ENCODE assay signal across 6 cellular contexts in the genomic region with DNA sequence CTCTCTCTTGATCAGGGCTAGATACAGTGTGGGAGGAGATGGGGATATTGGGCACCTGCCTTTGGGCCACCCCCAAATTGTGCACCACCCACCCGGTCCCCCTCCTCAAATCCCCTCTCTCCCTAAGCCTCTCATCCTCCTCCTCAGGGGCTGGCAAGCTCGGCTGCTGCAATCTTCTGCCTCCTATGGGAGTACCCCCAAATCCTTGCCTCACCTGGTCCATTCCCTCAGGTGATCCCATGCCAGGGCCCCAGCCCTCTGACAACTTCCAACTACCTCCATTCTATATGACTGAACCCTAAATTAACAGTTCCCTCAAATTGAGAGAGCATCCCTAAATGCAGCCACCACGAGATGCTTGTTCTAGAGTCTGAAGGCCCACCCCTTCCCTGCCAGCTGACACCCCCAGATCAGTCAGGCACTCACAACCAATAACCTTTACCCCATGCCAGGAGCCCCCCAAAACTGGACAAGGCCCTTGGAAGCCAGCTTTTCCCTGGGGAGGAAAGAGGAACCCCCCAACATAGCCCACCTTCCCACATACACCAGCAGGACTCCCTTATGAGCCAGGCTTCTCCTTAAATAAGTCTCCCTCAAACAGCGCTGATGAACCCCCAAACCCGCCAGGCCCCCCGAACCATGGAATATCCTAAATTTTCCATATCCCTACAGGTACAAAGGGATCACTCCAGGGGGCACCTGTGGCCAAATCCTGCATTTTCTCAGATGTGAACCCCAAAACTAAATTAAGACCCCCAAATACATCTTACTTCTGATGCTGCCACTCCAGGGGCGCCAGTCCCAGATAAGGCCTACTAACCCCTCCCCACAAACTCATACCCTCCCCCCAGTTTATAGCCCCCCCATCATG. TPM values are rescaled to one million over a fixed set of nuclear protein-coding genes. Genes with fewer than 3 reads are reported as not detected.
DNase-seq lines count a peak whose midpoint lies in the region; ATAC-seq and TF ChIP-seq lines count a peak whose summit lies in the region.

No MANE protein-coding gene starts in this region.

- H3F3A ChIP-seq in PC-3 (ENCODE audit: low read length, unreplicated experiment), result no peaks in the 10 kb centered on the region

- H3K36me3 Mint-ChIP-seq in stimulated activated effector memory CD8-positive, alpha-beta T cell treated with anti-CD3 and anti-CD28 coated beads, Interleukin-12 subunit alpha, Interleukin-12 subunit beta, amount 100 ng/mL, for 72 hours, result peaks cover 48% of the 10 kb centered on the region

- H3K27ac Mint-ChIP-seq in stimulated activated effector memory CD8-positive, alpha-beta T cell treated with anti-CD3 and anti-CD28 coated beads, Interleukin-12 subunit alpha, Interleukin-12 subunit beta, amount 100 ng/mL, for 72 hours, result peak overlapping the region; percentile 1

- H3K27me3 ChIP-seq in PC-3 (ENCODE audit: low read length), result no peaks in the 10 kb centered on the region

- H4K20me1 ChIP-seq in PC-3 (ENCODE audit: low read length), result peaks cover 5% of the 10 kb centered on the region; the same call in 1 of the 2 replicates

- H3K4me2 ChIP-seq in PC-3 (ENCODE audit: low read length), result peak overlapping the region; percentile 86

- H3K9me2 ChIP-seq in PC-3 (replicated peaks; ENCODE audit: low read length), result no peaks in the 10 kb centered on the region

- CTCF ChIA-PET in PC-3 (lab: Charles Lee), result no interaction called here

- DNase-seq in PC-3 (no peak), epithelial cell of esophagus (ENCODE audit: low read depth) (no peak), cerebellum (ENCODE audit: low spot score) (no peak), omental fat pad (ENCODE audit: low spot score) (no peak)
- DNase-seq in stimulated activated effector memory CD8-positive, alpha-beta T cell treated with anti-CD3 and anti-CD28 coated beads, Interleukin-12 subunit alpha, Interleukin-12 subunit beta, amount 100 ng/mL, for 72 hours (ENCODE audit: low spot score in 2 of 2), result no peak

- H3K4me3 ChIP-seq in PC-3 (ENCODE audit: low read length) (peak overlapping the region; percentile 65), epithelial cell of esophagus (ENCODE audit: low read length) (peak overlapping the region; percentile 42)

- peaks cover 66% of the 10 kb centered on the region for H3K4me1 Mint-ChIP-seq in stimulated activated effector memory CD8-positive, alpha-beta T cell treated with anti-CD3 and anti-CD28 coated beads, Interleukin-12 subunit alpha, Interleukin-12 subunit beta, amount 100 ng/mL, for 72 hours

- peaks cover 32% of the 10 kb centered on the region for H3K4me1 ChIP-seq in PC-3 (ENCODE audit: insufficient read depth, low read length)

- no peak overlapping the region for H2AFZ ChIP-seq in PC-3 (ENCODE audit: low read length)

- peaks cover 2% of the 10 kb centered on the region for H3K36me3 ChIP-seq in PC-3 (ENCODE audit: low read depth, low read length)

- POLR2A ChIA-PET in PC-3 (lab: Charles Lee; ENCODE audit: unreplicated experiment), result no interaction called here

- H3K79me2 ChIP-seq in PC-3 (ENCODE audit: low read length), result peaks cover 39% of the 10 kb centered on the region

- H3K4me3 Mint-ChIP-seq in stimulated activated effector memory CD8-positive, alpha-beta T cell treated with anti-CD3 and anti-CD28 coated beads, Interleukin-12 subunit alpha, Interleukin-12 subunit beta, amount 100 ng/mL, for 72 hours, result peak overlapping the region; percentile 22

- no peaks in the 10 kb centered on the region for H3K9me3 Mint-ChIP-seq in stimulated activated effector memory CD8-positive, alpha-beta T cell treated with anti-CD3 and anti-CD28 coated beads, Interleukin-12 subunit alpha, Interleukin-12 subunit beta, amount 100 ng/mL, for 72 hours

- TSS peak; percentile 13 for BruUV-seq in PC-3 (replicated peaks; lab: Mats Ljungman, UMichigan)

- H3K9ac ChIP-seq in PC-3 (ENCODE audit: low read length), result peak overlapping the region; percentile 48; the same call in 1 of the 2 replicates

- TF ChIP-seq CTCF in PC-3 (conservative IDR thresholded peaks at IDR 0.05; ENCODE audit: low read depth, low read length), result no peak
- TF ChIP-seq CTCF in epithelial cell of esophagus (IDR thresholded peaks at IDR 0.05; ENCODE audit: insufficient read depth, low read depth, low read length, missing control alignments), result no peak
- TF ChIP-seq CTCF in omental fat pad (IDR thresholded peaks at IDR 0.05), result no peak

- intact Hi-C loops in PC-3 (cut with micrococcal nuclease), result no loop called here

- ATAC-seq in PC-3 (no peak), GM18517 (IDR thresholded peaks at IDR 0.05; ENCODE audit: unreplicated experiment) (no peak), omental fat pad (ENCODE audit: low FRiP score) (no peak)
- ATAC-seq in stimulated activated effector memory CD8-positive, alpha-beta T cell treated with anti-CD3 and anti-CD28 coated beads, Interleukin-12 subunit alpha, Interleukin-12 subunit beta, amount 100 ng/mL, for 72 hours, result no peak

- no peak overlapping the region for H3K27ac ChIP-seq in PC-3 (ENCODE audit: low read length)

- H3K9me3 ChIP-seq in PC-3 (ENCODE audit: low read length), result no peaks in the 10 kb centered on the region

RNA-seq across cellular contexts. Expression of gene DLG4, which starts 3.2 kb away (rescaled TPM):
- 6.5 and 12.8 TPM in 2 replicates for total RNA-seq in PC-3 (2014; rRNA removed)
- total RNA-seq in cerebellum, result 77.9 TPM
- total RNA-seq in omental fat pad, result 10 to 100 TPM in 3 of 4 donors, 1 to 10 TPM in 1; 8.7 to 12.5 (median 11.6) TPM

RNA-seq across cellular contexts. Expression of gene ACADVL, which starts 3.3 kb away (rescaled TPM):
- total RNA-seq in PC-3 (2014; rRNA removed) (558 and 646 TPM in 2 replicates), cerebellum (100 TPM), omental fat pad (100 to 1,000 TPM; 677 to 996 (median 722) TPM)

RNA-seq across cellular contexts. Expression of gene DVL2, which starts 17.8 kb away (rescaled TPM):
- 36.9 and 65.7 TPM in 2 replicates for total RNA-seq in PC-3 (2014; rRNA removed)
- 52.5 TPM for total RNA-seq in cerebellum
- 10 to 100 TPM; 22.7 to 41.6 (median 23.6) TPM for total RNA-seq in omental fat pad

RNA-seq across cellular contexts. Expression of gene PHF23, which starts 22.8 kb away (rescaled TPM):
- total RNA-seq in PC-3 (2014; rRNA removed) (20.8 and 32.7 TPM in 2 replicates), cerebellum (20.5 TPM), omental fat pad (10 to 100 TPM; 22.1 to 43.8 (median 28.9) TPM)

RNA-seq across cellular contexts. Expression of gene GABARAP, which starts 25.8 kb away (rescaled TPM):
- 88.2 and 103 TPM in 2 replicates for total RNA-seq in PC-3 (2014; rRNA removed)
- total RNA-seq in cerebellum, result 102 TPM
- total RNA-seq in omental fat pad, result 100 to 1,000 TPM; 316 to 526 (median 376) TPM
